In the genomic region with DNA sequence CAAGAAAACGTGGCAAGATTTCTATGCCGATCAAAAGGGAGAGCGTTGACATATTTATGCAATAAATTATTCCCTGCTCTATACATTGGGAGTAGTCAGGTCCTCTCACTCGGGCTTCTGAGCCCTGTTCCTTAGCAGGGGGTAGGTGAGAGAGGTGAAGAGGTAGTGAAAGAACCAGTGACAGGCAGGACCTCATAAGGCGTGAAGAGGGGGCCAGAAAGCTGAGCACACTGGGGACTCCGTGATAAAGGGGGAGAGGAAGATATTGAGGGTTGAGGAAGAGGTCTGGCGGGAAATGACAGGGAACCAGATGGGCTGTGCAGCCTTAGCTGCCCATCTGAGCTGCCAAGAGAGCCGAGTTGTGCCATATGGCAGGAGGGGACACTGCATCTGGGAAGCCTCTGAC, we compare ENCODE assay signal across 9 cellular contexts. TPM values are rescaled to one million over a fixed set of nuclear protein-coding genes. Genes with fewer than 3 reads are reported as not detected.
DNase-seq lines count a peak whose midpoint lies in the region; ATAC-seq and TF ChIP-seq lines count a peak whose summit lies in the region.
"Had no signal": no experiment of that assay in that cellular context is flagged by ENCODE, and none has a peak within 500 bp of the region (broad histone marks: within the 10 kb centered on the region; RNA-seq: fewer than 3 reads in every experiment).

No MANE protein-coding gene starts in this region.

- DNase-seq in CD14-positive monocyte (ENCODE audit: low spot score): no peak
- no peak for DNase-seq in brain microvascular endothelial cell
- DNase-seq in naive thymus-derived CD8-positive, alpha-beta T cell: peak in 1 of 10 donors; percentile 25
- DNase-seq in NCI-H345 treated with DMSO at 0.1 percent for 48 hours (lab: John Stamatoyannopoulos, UW; ENCODE audit: unreplicated experiment): no peak
- DNase-seq in NCI-H1092 (lab: John Stamatoyannopoulos, UW): no peak

- peaks cover 0 to 7% of the 10 kb centered on the region in 2 donors for H3K36me3 Mint-ChIP-seq in CD14-positive monocyte
- no peaks in the 10 kb centered on the region for H3K36me3 Mint-ChIP-seq in IgD-negative memory B cell
- H3K36me3 Mint-ChIP-seq in naive thymus-derived CD8-positive, alpha-beta T cell: peaks cover 0 to 2% (median 2%) of the 10 kb centered on the region in 3 donors

- in situ Hi-C loops in brain microvascular endothelial cell (cut with HindIII; ENCODE audit: low pct_ligation_motif_present, low sequenced_read_pairs): no loop called here

- intact Hi-C loops in CD14-positive monocyte (cut with micrococcal nuclease): no loop called here

- H3K4me3 ChIP-seq in brain microvascular endothelial cell (ENCODE audit: low read depth, low read length): peak overlapping the region; percentile 53
- H3K4me3 ChIP-seq: mucosa of descending colon had no signal

- H3K27ac Mint-ChIP-seq in CD14-positive monocyte: peak overlapping the region in 4 of 7 donors; percentile 56 to 81 (median 68)
- peak overlapping the region; percentile 52 to 90 (median 79) for H3K27ac Mint-ChIP-seq in IgD-negative memory B cell
- H3K27ac Mint-ChIP-seq in naive thymus-derived CD8-positive, alpha-beta T cell: peak overlapping the region in 5 of 10 donors; percentile 24 to 81 (median 72)

- peak overlapping the region; percentile 77 to 94 for H3K4me3 Mint-ChIP-seq in CD14-positive monocyte
- H3K4me3 Mint-ChIP-seq in IgD-negative memory B cell: peak overlapping the region; percentile 74 to 96 (median 86)
- peak overlapping the region; percentile 60 to 93 (median 86) for H3K4me3 Mint-ChIP-seq in naive thymus-derived CD8-positive, alpha-beta T cell

- peaks cover 2 to 22% (median 7%) of the 10 kb centered on the region in 7 donors for H3K9me3 Mint-ChIP-seq in CD14-positive monocyte
- H3K9me3 Mint-ChIP-seq in IgD-negative memory B cell: peaks cover 0 to 11% (median 6%) of the 10 kb centered on the region in 3 donors
- peaks cover 0 to 5% (median 0%) of the 10 kb centered on the region in 9 donors for H3K9me3 Mint-ChIP-seq in naive thymus-derived CD8-positive, alpha-beta T cell

- H3K27me3 Mint-ChIP-seq in CD14-positive monocyte (ENCODE audit: low read depth in 3 of 3) (peaks cover 66 to 78% (median 71%) of the 10 kb centered on the region in 3 donors), IgD-negative memory B cell (peaks cover 56% of the 10 kb centered on the region)
- H3K27me3 Mint-ChIP-seq in naive thymus-derived CD8-positive, alpha-beta T cell: peaks cover 45 to 73% (median 66%) of the 10 kb centered on the region in 5 donors

- ATAC-seq in GM19397 (IDR thresholded peaks at IDR 0.05; ENCODE audit: unreplicated experiment) (peak; percentile 8), HG02884 (IDR thresholded peaks at IDR 0.05; ENCODE audit: unreplicated experiment) (no peak)
- peak; percentile 10 to 14 for ATAC-seq in naive thymus-derived CD8-positive, alpha-beta T cell

- peaks cover 37% of the 10 kb centered on the region for H3K27me3 ChIP-seq in brain microvascular endothelial cell (replicated peaks)

- H3K27ac ChIP-seq in brain microvascular endothelial cell: no peak overlapping the region

- POLR2A ChIA-PET in naive thymus-derived CD8-positive, alpha-beta T cell (lab: Charles Lee): no interaction called here

- H3K36me3 ChIP-seq in brain microvascular endothelial cell (replicated peaks): no peaks in the 10 kb centered on the region

- peaks cover 36% of the 10 kb centered on the region for H3K4me1 Mint-ChIP-seq in CD14-positive monocyte
- H3K4me1 Mint-ChIP-seq in IgD-negative memory B cell: peaks cover 21 to 38% (median 22%) of the 10 kb centered on the region in 3 donors
- peaks cover 15 to 39% (median 34%) of the 10 kb centered on the region in 4 donors for H3K4me1 Mint-ChIP-seq in naive thymus-derived CD8-positive, alpha-beta T cell

- TF ChIP-seq CTCF in CD14-positive monocyte (IDR thresholded peaks at IDR 0.05) (no peak), brain microvascular endothelial cell (IDR thresholded peaks at IDR 0.05; ENCODE audit: low read depth, low read length, missing control alignments) (no peak)

RNA-seq across cellular contexts. Expression of gene CDC20B, which starts 0.7 kb away (rescaled TPM):
- polyA plus RNA-seq in CD14-positive monocyte (not detected), IgD-negative memory B cell (not detected)
- not detected for total RNA-seq in naive thymus-derived CD8-positive, alpha-beta T cell
- polyA plus RNA-seq in naive thymus-derived CD8-positive, alpha-beta T cell: not detected
- total RNA-seq: mucosa of descending colon had no signal

RNA-seq across cellular contexts. Expression of gene GPX8, which starts 13.7 kb away (rescaled TPM):
- polyA plus RNA-seq in CD14-positive monocyte: not detected
- not detected for polyA plus RNA-seq in IgD-negative memory B cell
- not detected for total RNA-seq in naive thymus-derived CD8-positive, alpha-beta T cell
- polyA plus RNA-seq in naive thymus-derived CD8-positive, alpha-beta T cell: not detected

RNA-seq across cellular contexts. Expression of gene MCIDAS, which starts 53.4 kb away (rescaled TPM):
- polyA plus RNA-seq in CD14-positive monocyte: not detected
- polyA plus RNA-seq in IgD-negative memory B cell: not detected
- total RNA-seq in naive thymus-derived CD8-positive, alpha-beta T cell: not detected
- not detected for polyA plus RNA-seq in naive thymus-derived CD8-positive, alpha-beta T cell

RNA-seq across cellular contexts. Expression of gene CCNO, which starts 59.7 kb away (rescaled TPM):
- polyA plus RNA-seq in CD14-positive monocyte: not detected
- polyA plus RNA-seq in IgD-negative memory B cell: not detected
- total RNA-seq in naive thymus-derived CD8-positive, alpha-beta T cell: not detected
- polyA plus RNA-seq in naive thymus-derived CD8-positive, alpha-beta T cell: not detected
